ENCODE assay signal across 12 cellular contexts in the genomic region with DNA sequence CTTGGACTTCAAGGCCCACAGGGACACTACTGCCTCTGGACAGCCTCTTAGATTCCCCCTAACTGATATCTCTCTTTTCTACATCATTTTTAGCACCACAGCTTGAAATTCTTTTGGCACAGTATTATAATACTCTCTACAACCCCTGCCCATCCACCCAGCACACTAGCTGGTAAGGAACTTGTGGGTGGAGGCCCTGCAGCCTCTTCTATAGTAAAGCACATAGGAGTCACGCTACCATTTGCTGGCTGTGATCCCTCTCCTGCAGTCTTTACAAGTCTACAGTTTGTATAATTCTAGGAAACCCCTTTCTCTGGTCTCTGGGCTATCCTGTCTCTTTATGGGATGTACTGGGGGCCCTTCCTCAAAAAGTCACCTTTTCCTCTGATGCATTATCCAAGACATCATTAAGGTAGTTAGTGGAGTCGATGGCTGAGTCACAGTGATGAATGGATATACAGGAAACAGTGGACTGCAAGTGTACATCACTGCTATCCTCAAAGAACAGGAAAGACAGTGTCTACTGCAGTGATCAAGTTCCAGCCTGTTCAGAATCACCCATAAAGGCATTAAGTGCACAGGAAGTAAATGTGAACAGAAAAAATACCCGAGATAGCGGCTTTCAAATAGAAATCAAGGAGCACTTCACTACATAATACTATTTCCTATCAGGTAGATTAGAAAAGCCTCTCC. TPM values are rescaled to one million over a fixed set of nuclear protein-coding genes. Genes with fewer than 3 reads are reported as not detected.
DNase-seq lines count a peak whose midpoint lies in the region; ATAC-seq lines count a peak whose summit lies in the region.
"Had no signal": no experiment of that assay in that cellular context is flagged by ENCODE, and none has a peak within 500 bp of the region (broad histone marks: within the 10 kb centered on the region; RNA-seq: fewer than 3 reads in every experiment).

No MANE protein-coding gene starts in this region.

- no peak overlapping the region for H3K4me3 ChIP-seq in effector memory CD4-positive, alpha-beta T cell (ENCODE audit: insufficient read depth, low read depth, low read length, poor library complexity, severe bottlenecking)
- no peak overlapping the region for H3K4me3 ChIP-seq in skeletal muscle satellite cell (ENCODE audit: low read length)

- H3K4me1 ChIP-seq in effector memory CD4-positive, alpha-beta T cell (ENCODE audit: control insufficient read depth, insufficient read depth, low read length, poor library complexity, severe bottlenecking), result peaks cover 18% of the 10 kb centered on the region
- H3K4me1 ChIP-seq in skeletal muscle satellite cell (ENCODE audit: control insufficient read depth, insufficient read depth, low read length), result peaks cover 38% of the 10 kb centered on the region

- no peaks in the 10 kb centered on the region for H3K9me3 ChIP-seq in effector memory CD4-positive, alpha-beta T cell (ENCODE audit: control insufficient read depth, low read length)
- H3K9me3 ChIP-seq in skeletal muscle satellite cell (replicated peaks; ENCODE audit: low read length), result no peaks in the 10 kb centered on the region

- peaks cover 40% of the 10 kb centered on the region for H3K36me3 ChIP-seq in effector memory CD4-positive, alpha-beta T cell (ENCODE audit: control insufficient read depth, insufficient read depth, low read length)
- H3K36me3 ChIP-seq in skeletal muscle satellite cell (ENCODE audit: insufficient read depth, low read length), result peaks cover 70% of the 10 kb centered on the region

- H3K4me2 ChIP-seq in skeletal muscle satellite cell (ENCODE audit: low read length), result no peak overlapping the region

- H3K27me3 ChIP-seq in effector memory CD4-positive, alpha-beta T cell (replicated peaks; ENCODE audit: control insufficient read depth, insufficient read depth, low read length, poor library complexity, severe bottlenecking), result no peaks in the 10 kb centered on the region
- H3K27me3 ChIP-seq in skeletal muscle satellite cell (ENCODE audit: control insufficient read depth, insufficient read depth, low read length), result no peaks in the 10 kb centered on the region

- peak overlapping the region; percentile 7 for H3K9ac ChIP-seq in skeletal muscle satellite cell (ENCODE audit: low read depth, low read length)

- DNase-seq in EH (ENCODE audit: low read depth) (peak; percentile 59), RPMI7951 (ENCODE audit: low read depth) (peak; percentile 41), SHP77 (lab: John Stamatoyannopoulos, UW) (no peak), NCI-H128 (lab: John Stamatoyannopoulos, UW; ENCODE audit: unreplicated experiment) (no peak)
- DNase-seq in effector memory CD4-positive, alpha-beta T cell, result no peak
- DNase-seq: effector CD8-positive, alpha-beta T cell; GF-D8; kidney had no signal

- no peak for ATAC-seq in HG02852 (IDR thresholded peaks at IDR 0.05; ENCODE audit: unreplicated experiment)
- ATAC-seq in GM18498 (IDR thresholded peaks at IDR 0.05; ENCODE audit: unreplicated experiment), result no peak
- ATAC-seq: sciatic nerve had no signal

- peak overlapping the region; percentile 53 for H3K27ac ChIP-seq in effector memory CD4-positive, alpha-beta T cell (ENCODE audit: insufficient read depth, low read length, poor library complexity, severe bottlenecking)

RNA-seq across cellular contexts. Expression of gene STK17A, which starts 54.4 kb away (rescaled TPM):
- total RNA-seq in RPMI7951 (2014; rRNA removed; shearing (Covaris generic)), result 94.3 and 97.4 TPM in 2 replicates
- 62.1 and 84.5 TPM in 2 replicates for total RNA-seq in skeletal muscle satellite cell (2012; rRNA removed)

Comparison
In these comparisons a context has a peak if more than half of its experiments do, and no peak if none do; other contexts are left out.
1. DNase-seq: peak in EH (single experiment) and RPMI7951 (single experiment); none in effector memory CD4-positive, alpha-beta T cell (0 of 3), SHP77 (0 of 2) and NCI-H128 (single experiment).